Comparison of ENCODE assay signal across 1 cellular context in genomic region chr17:42039794-42040763, GRCh38.
TF ChIP-seq lines count a peak whose summit lies in the region.

No MANE protein-coding gene starts in this region.

TF ChIP-seq in endothelial cell of umbilical vein, 7 proteins besides CTCF, POLR2A, EP300 and RAD21:
- no peak for TF ChIP-seq MYC (IDR thresholded peaks at IDR 0.05; ENCODE audit: low read depth, low read length)
- no peak for TF ChIP-seq MAX (IDR thresholded peaks at IDR 0.05; ENCODE audit: insufficient read depth, insufficient read length)
- TF ChIP-seq EZH2 (IDR thresholded peaks at IDR 0.05; ENCODE audit: borderline replicate concordance, low read depth, low read length, severe bottlenecking): no peak
- no peak for TF ChIP-seq JUN (IDR thresholded peaks at IDR 0.05; ENCODE audit: borderline replicate concordance, insufficient read depth, insufficient read length, low read depth)
- no peak for TF ChIP-seq POLR2AphosphoS5 (IDR thresholded peaks at IDR 0.05; ENCODE audit: insufficient read depth, low read depth, low read length)
- no peak for TF ChIP-seq FOS (IDR thresholded peaks at IDR 0.05; ENCODE audit: borderline replicate concordance, insufficient read depth, low read length)
- no peak for TF ChIP-seq GATA2 (IDR thresholded peaks at IDR 0.05; ENCODE audit: insufficient read depth, insufficient read length, low read depth, low read length)
